Comparison of ENCODE assay signal across 20 cellular contexts in the genomic region with DNA sequence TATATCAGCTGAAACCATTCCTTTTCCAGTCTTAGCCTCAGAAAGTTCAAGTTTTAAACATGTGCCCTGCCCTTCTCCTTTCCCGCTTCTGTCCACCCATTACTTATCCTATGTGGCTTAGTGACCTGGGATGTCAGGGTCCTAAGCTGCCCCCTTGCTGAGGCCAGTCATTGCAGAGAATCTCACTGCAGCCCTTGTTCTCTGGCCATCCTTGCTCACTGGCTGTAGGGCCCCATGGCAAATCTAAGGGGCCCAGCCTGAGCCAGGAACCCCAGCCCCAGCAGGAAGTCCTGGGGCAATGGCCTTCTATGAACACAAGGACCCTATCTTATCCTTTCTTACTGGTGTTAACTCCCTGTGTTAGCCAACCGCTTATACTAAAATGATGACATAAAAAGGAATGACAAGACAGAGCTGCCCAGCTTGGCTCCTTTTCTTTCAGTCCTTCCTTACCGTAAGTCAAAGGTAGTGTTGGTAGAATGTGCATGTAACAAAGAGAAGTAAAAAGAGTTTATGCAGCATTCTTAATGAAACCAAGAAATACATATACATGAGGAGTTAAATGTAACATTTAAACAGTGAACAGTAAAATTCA. TPM values are rescaled to one million over a fixed set of nuclear protein-coding genes. Genes with fewer than 3 reads are reported as not detected.
A peak's percentile ranks its signal among the peaks of the same experiment; 100 is the strongest.
DNase-seq lines count a peak whose midpoint lies in the region; ATAC-seq and TF ChIP-seq lines count a peak whose summit lies in the region.
"Had no signal": no experiment of that assay in that cellular context is flagged by ENCODE, and none has a peak within 500 bp of the region (broad histone marks: within the 10 kb centered on the region; RNA-seq: fewer than 3 reads in every experiment).

No MANE protein-coding gene starts in this region.

- no peak for TF ChIP-seq CTCF in adrenal gland (IDR thresholded peaks at IDR 0.05)
- TF ChIP-seq CTCF in fibroblast of pulmonary artery (IDR thresholded peaks at IDR 0.05; ENCODE audit: low read length, missing control alignments): no peak
- no peak for TF ChIP-seq CTCF in osteoblast (IDR thresholded peaks at IDR 0.05; ENCODE audit: extremely low read depth, low read depth, low read length)

- no peak overlapping the region for H3K27ac Mint-ChIP-seq in activated naive CD8-positive, alpha-beta T cell treated with anti-CD3 and anti-CD28 coated beads for 36 hours
- H3K27ac Mint-ChIP-seq: activated CD4-positive, alpha-beta memory T cell treated with anti-CD3 and anti-CD28 coated beads for 36 hours; CD4-positive, alpha-beta T cell had no signal

- no peak overlapping the region for H2AFZ ChIP-seq in osteoblast (ENCODE audit: low read length)

- 51 to 61% (median 56%) methylated on average over 3 of the region's 3 CpGs for WGBS in adrenal gland, 4 donors

- no peaks in the 10 kb centered on the region for H3K27me3 ChIP-seq in adrenal gland
- no peaks in the 10 kb centered on the region for H3K27me3 ChIP-seq in osteoblast (ENCODE audit: insufficient read depth, low read length)
- H3K27me3 ChIP-seq: breast epithelium, left lung, Peyer's patch had no signal

- no peaks in the 10 kb centered on the region for H3K27me3 Mint-ChIP-seq in activated naive CD8-positive, alpha-beta T cell treated with anti-CD3 and anti-CD28 coated beads for 36 hours
- H3K27me3 Mint-ChIP-seq: activated CD4-positive, alpha-beta memory T cell treated with anti-CD3 and anti-CD28 coated beads for 36 hours; CD4-positive, alpha-beta T cell had no signal

- H3K9me3 ChIP-seq in adrenal gland (replicated peaks in 1 of 3): no peaks in the 10 kb centered on the region
- H3K9me3 ChIP-seq in osteoblast (ENCODE audit: low read depth, low read length): no peaks in the 10 kb centered on the region
- H3K9me3 ChIP-seq: breast epithelium, left lung, Peyer's patch had no signal

- H3K36me3 ChIP-seq in adrenal gland (replicated peaks in 1 of 2) (peaks cover 0 to 50% of the 10 kb centered on the region in 2 donors), osteoblast (ENCODE audit: insufficient read depth, low read length) (peaks cover 26% of the 10 kb centered on the region)
- H3K36me3 ChIP-seq: breast epithelium had no signal

- intact Hi-C loops in adrenal gland (cut with DNase I): no loop called here

- no peak for TF ChIP-seq POLR2A in adrenal gland (IDR thresholded peaks at IDR 0.05)

- ATAC-seq in stimulated activated naive CD8-positive, alpha-beta T cell treated with anti-CD3 and anti-CD28 coated beads, Interleukin-15, Interleukin-2, amounts not matched to agents 100 U/mL and 50 U/mL, for 24 hours: no peak

- H3K79me2 ChIP-seq in osteoblast (ENCODE audit: insufficient read depth, low read length): peaks cover 4% of the 10 kb centered on the region

- H3K36me3 Mint-ChIP-seq in activated naive CD8-positive, alpha-beta T cell treated with anti-CD3 and anti-CD28 coated beads for 36 hours: peaks cover 28% of the 10 kb centered on the region

- H3K4me3 ChIP-seq in adrenal gland (no peak overlapping the region), fibroblast of pulmonary artery (replicated peaks; ENCODE audit: low read depth, low read length) (no peak overlapping the region), osteoblast (ENCODE audit: insufficient read depth, low read length) (no peak overlapping the region)
- H3K4me3 ChIP-seq: breast epithelium, left lung, Peyer's patch had no signal

- no peaks in the 10 kb centered on the region for H3K4me1 Mint-ChIP-seq in activated naive CD8-positive, alpha-beta T cell treated with anti-CD3 and anti-CD28 coated beads for 36 hours

- peaks cover 36 to 65% of the 10 kb centered on the region in 2 donors for H3K4me1 ChIP-seq in adrenal gland (replicated peaks in 1 of 2)
- H3K4me1 ChIP-seq in osteoblast (ENCODE audit: insufficient read depth, low read length): peaks cover 40% of the 10 kb centered on the region
- H3K4me1 ChIP-seq: breast epithelium, Peyer's patch had no signal

- DNase-seq in CMK (ENCODE audit: low read depth) (peak; percentile 40), adrenal gland (peak in 3 of 7 donors; percentile 14 to 46 (median 24)), fibroblast of pulmonary artery (ENCODE audit: low read depth) (peak; percentile 26), osteoblast (ENCODE audit: insufficient read length, low spot score, missing footprints) (peak; percentile 47), C1 segment of cervical spinal cord (lab: John Stamatoyannopoulos, UW) (no peak), T-helper 2 cell (no peak)
- DNase-seq in activated naive CD8-positive, alpha-beta T cell treated with anti-CD3 and anti-CD28 coated beads for 36 hours: no peak
- no peak for DNase-seq in stimulated activated naive CD8-positive, alpha-beta T cell treated with anti-CD3 and anti-CD28 coated beads, Interleukin-15, Interleukin-2, amounts not matched to agents 100 U/mL and 50 U/mL, for 24 hours
- DNase-seq: activated CD4-positive, alpha-beta memory T cell treated with anti-CD3 and anti-CD28 coated beads for 36 hours; activated naive CD4-positive, alpha-beta T cell treated with anti-CD3 and anti-CD28 coated beads, Interleukin-2, amount 50 U/mL, for 16 hours; activated T-cell treated with anti-CD3 and anti-CD28 coated beads, Interleukin-2, amount 50 U/mL, for 1 hour; CD4-positive, alpha-beta T cell; NCI-H774; posterior cingulate gyrus; stimulated activated CD4-positive, alpha-beta T cell treated with anti-CD3 and anti-CD28 coated beads, Interleukin-15, amount 100 ng/mL, for 24 hours; stimulated activated naive CD4-positive, alpha-beta T cell treated with Interleukin-2 at 50 U/mL for 16 hours had no signal

- no peak overlapping the region for H3K4me2 ChIP-seq in osteoblast (ENCODE audit: insufficient read depth, low read length)

- no peaks in the 10 kb centered on the region for H4K20me1 ChIP-seq in osteoblast (ENCODE audit: insufficient read depth, low read length)

- H3K4me3 Mint-ChIP-seq in activated naive CD8-positive, alpha-beta T cell treated with anti-CD3 and anti-CD28 coated beads for 36 hours: no peak overlapping the region
- H3K4me3 Mint-ChIP-seq: activated CD4-positive, alpha-beta memory T cell treated with anti-CD3 and anti-CD28 coated beads for 36 hours; CD4-positive, alpha-beta T cell had no signal

- H3K27ac ChIP-seq in adrenal gland (peak overlapping the region in 4 of 5 donors; percentile 61 to 90 (median 70)), osteoblast (ENCODE audit: low read depth, low read length) (peak overlapping the region; percentile 67)
- H3K27ac ChIP-seq: breast epithelium, left lung, VCaP had no signal

- no peaks in the 10 kb centered on the region for H3K9me3 Mint-ChIP-seq in activated naive CD8-positive, alpha-beta T cell treated with anti-CD3 and anti-CD28 coated beads for 36 hours
- H3K9me3 Mint-ChIP-seq: activated CD4-positive, alpha-beta memory T cell treated with anti-CD3 and anti-CD28 coated beads for 36 hours; CD4-positive, alpha-beta T cell had no signal

RNA-seq across cellular contexts. Expression of a gene that starts 29.8 kb away (rescaled TPM):
- total RNA-seq in adrenal gland: 1,000 to 10,000 TPM; 1,178 to 4,240 (median 2,741) TPM
- polyA plus RNA-seq in adrenal gland: 1,000 to 10,000 TPM in 1 of 3 donors, 100 to 1,000 TPM in 2; 138 to 3,356 (median 348) TPM
- 151 and 168 TPM in 2 replicates for total RNA-seq in osteoblast
- 10 to 100 TPM; 66.1 to 69.4 TPM for total RNA-seq in activated naive CD8-positive, alpha-beta T cell treated with anti-CD3 and anti-CD28 coated beads for 36 hours

RNA-seq across cellular contexts. Expression of a gene that starts 56.0 kb away (rescaled TPM):
- total RNA-seq in adrenal gland (1 to 10 TPM in 6 of 8 donors, under 1 TPM in 2; 0.09 to 2.3 (median 1.7) TPM), osteoblast (not detected in 2 replicates)
- polyA plus RNA-seq in adrenal gland: 1 to 10 TPM in 2 of 3 donors, under 1 TPM in 1; 0.81 to 2.3 (median 2.0) TPM
- total RNA-seq in activated naive CD8-positive, alpha-beta T cell treated with anti-CD3 and anti-CD28 coated beads for 36 hours: 1 to 10 TPM; 4.8 to 5.3 TPM

Comparison
In these comparisons a context has a peak if more than half of its experiments do, and no peak if none do; other contexts are left out.
1. DNase-seq: peak in CMK (single experiment), fibroblast of pulmonary artery (single experiment) and osteoblast (single experiment); none in activated naive CD8-positive, alpha-beta T cell treated with anti-CD3 and anti-CD28 coated beads for 36 hours (single experiment), C1 segment of cervical spinal cord (0 of 14), stimulated activated naive CD8-positive, alpha-beta T cell treated with anti-CD3 and anti-CD28 coated beads, Interleukin-15, Interleukin-2, amounts not matched to agents 100 U/mL and 50 U/mL, for 24 hours (single experiment) and T-helper 2 cell (0 of 5).